ENCODE assay signal across 1 cellular context in the genomic region with DNA sequence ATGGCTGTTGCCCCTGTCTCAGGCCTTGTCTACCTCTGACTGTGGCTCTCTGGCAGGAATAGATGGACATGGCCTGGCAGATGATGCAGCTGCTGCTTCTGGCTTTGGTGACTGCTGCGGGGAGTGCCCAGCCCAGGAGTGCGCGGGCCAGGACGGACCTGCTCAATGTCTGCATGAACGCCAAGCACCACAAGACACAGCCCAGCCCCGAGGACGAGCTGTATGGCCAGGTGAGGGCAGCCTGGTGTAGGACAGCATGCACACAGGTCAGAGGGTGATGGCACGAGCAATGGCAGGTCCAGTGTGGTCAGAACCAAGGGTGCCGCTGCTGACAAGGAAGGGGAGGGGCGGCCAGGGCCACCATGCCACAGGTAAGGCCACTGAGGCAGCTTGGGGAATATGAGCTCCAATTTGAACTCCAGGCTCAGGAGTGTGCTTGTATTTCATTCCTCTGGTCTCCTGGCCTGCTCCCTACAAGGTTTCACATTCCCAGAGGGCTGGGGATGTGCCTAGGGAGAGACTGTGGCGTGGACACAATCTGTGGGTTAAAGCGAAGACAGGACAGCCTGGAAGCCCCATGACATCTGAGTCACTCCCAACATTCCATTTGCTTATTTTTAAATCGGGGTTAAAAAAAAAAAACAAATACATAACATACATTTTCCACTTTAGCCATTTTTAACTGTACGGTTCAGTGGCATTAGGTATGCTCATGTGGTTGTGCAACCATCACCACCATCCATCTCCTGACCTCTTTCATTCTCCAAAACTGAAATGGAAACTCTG.
TF ChIP-seq lines count a peak whose summit lies in the region.

No MANE protein-coding gene starts in this region.

TF ChIP-seq in GM23338, 12 proteins besides CTCF, POLR2A, EP300 and RAD21:
- TF ChIP-seq ZNF114 (CRISPR knock-in tag; IDR thresholded peaks at IDR 0.05) = no peak
